9 cellular contexts compared by ENCODE assay signal in genomic region chr4:127623755-127624087, GRCh38. TPM values are rescaled to one million over a fixed set of nuclear protein-coding genes. Genes with fewer than 3 reads are reported as not detected.
DNase-seq lines count a peak whose midpoint lies in the region; ATAC-seq, FAIRE-seq and TF ChIP-seq lines count a peak whose summit lies in the region.
"Had no signal": no experiment of that assay in that cellular context is flagged by ENCODE, and none has a peak within 500 bp of the region (broad histone marks: within the 10 kb centered on the region; RNA-seq: fewer than 3 reads in every experiment).

No MANE protein-coding gene starts in this region.

- H3K4me1 ChIP-seq in lung (ENCODE audit: control insufficient read depth in 2 of 2, insufficient read depth in 2 of 2, low read length in 2 of 2) (no peaks in the 10 kb centered on the region), transverse colon (peaks cover 0 to 19% (median 11%) of the 10 kb centered on the region in 4 donors)

- no peak for FAIRE-seq in GM12891 (lab: Jason Lieb, UNC)
- FAIRE-seq: G401.6 had no signal

- no peak for TF ChIP-seq EP300 in transverse colon (IDR thresholded peaks at IDR 0.05; ENCODE audit: low read depth)

- intact Hi-C loops in transverse colon (cut with DNase I; ENCODE audit: low total_unique reads) = no loop called here

- no peak for ATAC-seq in activated T-cell treated with anti-CD3 and anti-CD28 coated beads, Interleukin-2, amount 50 U/mL, for 4 hours
- ATAC-seq in lung (ENCODE audit: insufficient read depth, low FRiP score) = no peak

- H3K27me3 Mint-ChIP-seq in activated T-cell treated with anti-CD3 and anti-CD28 coated beads, Interleukin-2, amount 50 U/mL, for 4 hours (ENCODE audit: low read depth) = peaks cover 44% of the 10 kb centered on the region

- peak overlapping the region; percentile 44 for H3K4me3 Mint-ChIP-seq in activated T-cell treated with anti-CD3 and anti-CD28 coated beads, Interleukin-2, amount 50 U/mL, for 4 hours

- WGBS in lung, 2 donors = 9 to 19% methylated on average over 8 of the region's 8 CpGs
- 27 to 34% methylated on average over 7 to 8 of the region's 8 CpGs for WGBS in transverse colon (ENCODE audit: low coverage in 1 of 2), 2 donors

- no peaks in the 10 kb centered on the region for H3K9me3 Mint-ChIP-seq in activated T-cell treated with anti-CD3 and anti-CD28 coated beads, Interleukin-2, amount 50 U/mL, for 4 hours

- H3K9me3 ChIP-seq in lung (ENCODE audit: control insufficient read depth in 2 of 2, insufficient read depth in 1 of 2, low read length in 1 of 2) (no peaks in the 10 kb centered on the region), transverse colon (no peaks in the 10 kb centered on the region)

- TF ChIP-seq POLR2A in transverse colon (IDR thresholded peaks at IDR 0.05) = no peak
- no peak for TF ChIP-seq POLR2A in GM12891 (IDR thresholded peaks at IDR 0.05; ENCODE audit: low read depth, low read length)

- no peak for DNase-seq in activated T-cell treated with anti-CD3 and anti-CD28 coated beads, Interleukin-2, amount 50 U/mL, for 4 hours
- DNase-seq in activated T-cell treated with anti-CD3 and anti-CD28 coated beads, Interleukin-2, amount 50 U/mL, for 1 hour = no peak
- peak in 38 of 61 donors; percentile 8 to 62 (median 30) for DNase-seq in caudate nucleus (lab: John Stamatoyannopoulos, UW)
- no peak for DNase-seq in lung (ENCODE audit: low spot score)
- no peak for DNase-seq in transverse colon
- DNase-seq in GM12891 (ENCODE audit: insufficient read length, low spot score) = no peak
- DNase-seq in activated CD4-positive, alpha-beta T cell treated with anti-CD3 and anti-CD28 coated beads for 1 hour = no peak
- no peak for DNase-seq in activated naive CD4-positive, alpha-beta T cell treated with Interleukin-2 at 50 U/mL for 16 hours

- H3K36me3 ChIP-seq in lung (ENCODE audit: control insufficient read depth in 2 of 2, insufficient read depth in 2 of 2, low read length in 2 of 2) (no peaks in the 10 kb centered on the region), transverse colon (no peaks in the 10 kb centered on the region)

- H3K4me3 ChIP-seq in lung = peak overlapping the region; percentile 57
- H3K4me3 ChIP-seq in transverse colon = peak overlapping the region; percentile 33 to 55 (median 46)

- no peaks in the 10 kb centered on the region for H3K27me3 ChIP-seq in lung (ENCODE audit: control insufficient read depth, insufficient read depth)
- H3K27me3 ChIP-seq in transverse colon = peaks cover 66% of the 10 kb centered on the region

- in situ Hi-C loops in transverse colon (cut with MboI; ENCODE audit: low pct_ligation_motif_present in 1 of 4, low pct_unique_long_range_greater_than_20kb in 1 of 4, low sequenced_read_pairs in 3 of 4) = loop anchor here in 1 of 4 donors (25.0 kb wide), 1 partner anchor 114 kb away; the partner anchor contains the start of gene SLC25A31

- TF ChIP-seq CTCF in lung (IDR thresholded peaks at IDR 0.05; ENCODE audit: control extremely low read depth, extremely low read depth) (no peak), transverse colon (IDR thresholded peaks at IDR 0.05) (no peak)

- H3K27ac ChIP-seq in caudate nucleus (ENCODE audit: low read depth, low read length) = peak overlapping the region; percentile 86
- peak overlapping the region in 1 of 2 donors; percentile 73 for H3K27ac ChIP-seq in lung (ENCODE audit: low read depth in 1 of 2, low read length in 1 of 2)
- peak overlapping the region; percentile 21 to 45 (median 42) for H3K27ac ChIP-seq in transverse colon

- H3K4me1 Mint-ChIP-seq in activated T-cell treated with anti-CD3 and anti-CD28 coated beads, Interleukin-2, amount 50 U/mL, for 4 hours (ENCODE audit: low read depth) = peaks cover 6% of the 10 kb centered on the region

- H3K36me3 Mint-ChIP-seq in activated T-cell treated with anti-CD3 and anti-CD28 coated beads, Interleukin-2, amount 50 U/mL, for 4 hours (ENCODE audit: insufficient read depth) = no peaks in the 10 kb centered on the region

TF ChIP-seq in GM12891, 5 proteins besides CTCF, POLR2A, EP300 and RAD21:
- TF ChIP-seq POLR2AphosphoS5 (IDR thresholded peaks at IDR 0.05; ENCODE audit: low read depth, low read length) = no peak
- no peak for TF ChIP-seq SPI1 (IDR thresholded peaks at IDR 0.05; ENCODE audit: low read depth, low read length)
- no peak for TF ChIP-seq TAF1 (IDR thresholded peaks at IDR 0.05; ENCODE audit: low read depth, low read length)
- no peak for TF ChIP-seq POU2F2 (IDR thresholded peaks at IDR 0.05; ENCODE audit: low read depth, low read length)
- no peak for TF ChIP-seq PAX5 (IDR thresholded peaks at IDR 0.05; ENCODE audit: insufficient read depth, low read length, severe bottlenecking)

RNA-seq across cellular contexts. Expression of gene INTU, which starts 9.0 kb away (rescaled TPM):
- under 1 TPM; 0.03 to 0.43 (median 0.24) TPM for total RNA-seq in activated T-cell treated with anti-CD3 and anti-CD28 coated beads, Interleukin-2, amount 50 U/mL, for 4 hours
- total RNA-seq in lung = 10 to 100 TPM in 1 of 2 donors, 1 to 10 TPM in 1; 8.2 to 37.0 TPM
- 1 to 10 TPM; 2.5 to 5.0 TPM for polyA plus RNA-seq in lung
- total RNA-seq in transverse colon = 1 to 10 TPM; 4.1 to 6.0 (median 4.8) TPM
- 0.08 TPM for polyA plus RNA-seq in GM12891 (2012; ENCODE audit: low read depth, missing spikeins)

Comparison
In these comparisons a context has a peak if more than half of its experiments do, and no peak if none do; other contexts are left out.
1. DNase-seq: peak in caudate nucleus (38 of 61); none in activated T-cell treated with anti-CD3 and anti-CD28 coated beads, Interleukin-2, amount 50 U/mL, for 4 hours (single experiment), activated T-cell treated with anti-CD3 and anti-CD28 coated beads, Interleukin-2, amount 50 U/mL, for 1 hour (single experiment), lung (single experiment), transverse colon (single experiment), GM12891 (single experiment), activated CD4-positive, alpha-beta T cell treated with anti-CD3 and anti-CD28 coated beads for 1 hour (single experiment) and activated naive CD4-positive, alpha-beta T cell treated with Interleukin-2 at 50 U/mL for 16 hours (single experiment).